ENCODE assay signal across 9 cellular contexts in the genomic region with DNA sequence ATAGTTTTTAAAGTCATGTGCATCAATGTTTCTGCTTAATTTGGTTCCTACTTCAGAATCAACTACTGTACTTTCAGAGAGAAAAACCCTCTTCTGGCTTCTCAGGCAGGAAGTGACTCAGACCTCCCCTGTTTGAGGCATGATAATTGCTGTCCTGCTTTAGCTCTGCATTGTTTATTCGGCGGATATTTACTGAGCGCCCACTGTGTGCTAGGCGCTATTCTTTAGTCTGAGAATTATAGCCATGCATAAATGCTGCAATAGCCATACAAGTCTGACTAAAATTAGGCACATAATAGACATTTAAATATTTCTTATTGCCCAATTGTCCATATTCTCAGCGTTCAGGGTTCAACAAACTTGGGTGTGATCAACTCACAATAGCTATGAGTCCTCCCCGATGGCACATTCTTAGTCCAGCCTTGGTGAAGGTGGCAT. TPM values are rescaled to one million over a fixed set of nuclear protein-coding genes. Genes with fewer than 3 reads are reported as not detected.
DNase-seq lines count a peak whose midpoint lies in the region; ATAC-seq, FAIRE-seq and TF ChIP-seq lines count a peak whose summit lies in the region.
"Had no signal": no experiment of that assay in that cellular context is flagged by ENCODE, and none has a peak within 500 bp of the region (broad histone marks: within the 10 kb centered on the region; RNA-seq: fewer than 3 reads in every experiment).

No MANE protein-coding gene starts in this region.

- peak; percentile 79 for ATAC-seq in activated CD4-positive, CD25-positive, alpha-beta regulatory T cell treated with anti-CD3 and anti-CD28 coated beads, Interleukin-2, amount 50 U/mL, for 24 hours
- ATAC-seq in HG02981 (IDR thresholded peaks at IDR 0.05; ENCODE audit: unreplicated experiment), result no peak

- no peak overlapping the region for H3K4me3 ChIP-seq in hepatocyte
- H3K4me3 ChIP-seq in tibial artery, result no peak overlapping the region
- H3K4me3 ChIP-seq: BLaER1 treated with 17β-estradiol and CSF1 and Interleukin-3, amounts not matched to agents 10 nM and 100 nM had no signal

- H3K4me1 ChIP-seq in hepatocyte (ENCODE audit: insufficient read depth) (peaks cover 42% of the 10 kb centered on the region), tibial artery (peaks cover 0 to 84% (median 28%) of the 10 kb centered on the region in 4 donors)

- WGBS in hepatocyte (ENCODE audit: low lambda C conversion rate, missing lambda C conversion rate), result 30% methylated on average over 6 of the region's 6 CpGs

- peaks cover 53% of the 10 kb centered on the region for H3K4me1 Mint-ChIP-seq in activated T-helper 1 cell treated with anti-CD3 and anti-CD28 coated beads, Interleukin-12 subunit alpha, Interleukin-12 subunit beta, Interleukin-2, Interleukin-4 antibody, amounts not matched to agents 30 ng/mL and 10 ng/mL and 1 ng/mL, durations not matched to agents 14 hours and 24 hours and 36 hours (ENCODE audit: low read depth)

- TF ChIP-seq CTCF in hepatocyte (IDR thresholded peaks at IDR 0.05; ENCODE audit: poor library complexity) (no peak), tibial artery (IDR thresholded peaks at IDR 0.05) (no peak)

- H3K27me3 ChIP-seq in hepatocyte (no peaks in the 10 kb centered on the region), tibial artery (no peaks in the 10 kb centered on the region)

- no peaks in the 10 kb centered on the region for H4K20me1 ChIP-seq in hepatocyte (ENCODE audit: insufficient read depth, poor library complexity, severe bottlenecking)
- H4K20me1 ChIP-seq: BLaER1 treated with 17β-estradiol and CSF1 and Interleukin-3, amounts not matched to agents 10 nM and 100 nM had no signal

- intact Hi-C loops in activated T-helper 1 cell treated with anti-CD3 and anti-CD28 coated beads, Interleukin-12 subunit alpha, Interleukin-12 subunit beta, Interleukin-2, Interleukin-4 antibody, amounts not matched to agents 30 ng/mL and 10 ng/mL and 1 ng/mL, durations not matched to agents 14 hours and 24 hours and 36 hours (cut with micrococcal nuclease), result loop anchor here (1.0 to 10.0 kb wide), 5 partner anchors 25 to 799 kb away; no protein-coding TSS in a partner anchor
- intact Hi-C loops in tibial artery (cut with DNase I; ENCODE audit: low total_unique reads), result no loop called here

- H3K36me3 Mint-ChIP-seq in activated T-helper 1 cell treated with anti-CD3 and anti-CD28 coated beads, Interleukin-12 subunit alpha, Interleukin-12 subunit beta, Interleukin-2, Interleukin-4 antibody, amounts not matched to agents 30 ng/mL and 10 ng/mL and 1 ng/mL, durations not matched to agents 14 hours and 24 hours and 36 hours (ENCODE audit: low read depth), result peaks cover 21% of the 10 kb centered on the region

- DNase-seq in activated CD4-positive, CD25-positive, alpha-beta regulatory T cell treated with anti-CD3 and anti-CD28 coated beads, Interleukin-2, amount 50 U/mL, for 72 hours, result no peak
- DNase-seq in NCI-H748 treated with DMSO at 0.1 percent for 48 hours (lab: John Stamatoyannopoulos, UW) (peak; percentile 89), hepatocyte (ENCODE audit: low spot score) (peak; percentile 46), tibial artery (no peak), HTR-8/SVneo (ENCODE audit: insufficient read length, low spot score) (no peak)
- DNase-seq in activated T-helper 1 cell treated with anti-CD3 and anti-CD28 coated beads, Interleukin-12 subunit alpha, Interleukin-12 subunit beta, Interleukin-2, Interleukin-4 antibody, amounts not matched to agents 30 ng/mL and 10 ng/mL and 1 ng/mL, durations not matched to agents 14 hours and 24 hours and 36 hours (ENCODE audit: low spot score), result peak; percentile 38

- H3K27ac ChIP-seq in hepatocyte (peak overlapping the region; percentile 64), tibial artery (peak overlapping the region; percentile 40 to 66)
- H3K27ac ChIP-seq: BLaER1 treated with 17β-estradiol and CSF1 and Interleukin-3, amounts not matched to agents 10 nM and 100 nM had no signal

- H3K4me3 Mint-ChIP-seq in activated T-helper 1 cell treated with anti-CD3 and anti-CD28 coated beads, Interleukin-12 subunit alpha, Interleukin-12 subunit beta, Interleukin-2, Interleukin-4 antibody, amounts not matched to agents 30 ng/mL and 10 ng/mL and 1 ng/mL, durations not matched to agents 14 hours and 24 hours and 36 hours, result no peak overlapping the region

- no peaks in the 10 kb centered on the region for H3K79me2 ChIP-seq in hepatocyte

- peak overlapping the region; percentile 53 for H3K27ac Mint-ChIP-seq in activated T-helper 1 cell treated with anti-CD3 and anti-CD28 coated beads, Interleukin-12 subunit alpha, Interleukin-12 subunit beta, Interleukin-2, Interleukin-4 antibody, amounts not matched to agents 30 ng/mL and 10 ng/mL and 1 ng/mL, durations not matched to agents 14 hours and 24 hours and 36 hours

- peak overlapping the region; percentile 19 for H3K4me2 ChIP-seq in hepatocyte

- H3K27me3 Mint-ChIP-seq in activated T-helper 1 cell treated with anti-CD3 and anti-CD28 coated beads, Interleukin-12 subunit alpha, Interleukin-12 subunit beta, Interleukin-2, Interleukin-4 antibody, amounts not matched to agents 30 ng/mL and 10 ng/mL and 1 ng/mL, durations not matched to agents 14 hours and 24 hours and 36 hours (ENCODE audit: insufficient read depth), result no peaks in the 10 kb centered on the region

- H3K9me3 Mint-ChIP-seq in activated T-helper 1 cell treated with anti-CD3 and anti-CD28 coated beads, Interleukin-12 subunit alpha, Interleukin-12 subunit beta, Interleukin-2, Interleukin-4 antibody, amounts not matched to agents 30 ng/mL and 10 ng/mL and 1 ng/mL, durations not matched to agents 14 hours and 24 hours and 36 hours, result peaks cover 2% of the 10 kb centered on the region

- no peaks in the 10 kb centered on the region for H3K36me3 ChIP-seq in hepatocyte (replicated peaks; ENCODE audit: insufficient read depth, low read depth)
- no peaks in the 10 kb centered on the region for H3K36me3 ChIP-seq in tibial artery
- H3K36me3 ChIP-seq: BLaER1 treated with 17β-estradiol and CSF1 and Interleukin-3, amounts not matched to agents 10 nM and 100 nM had no signal

- H3K9me2 ChIP-seq in hepatocyte (replicated peaks; ENCODE audit: insufficient read depth), result no peaks in the 10 kb centered on the region

- FAIRE-seq in HTR-8/SVneo (lab: Jason Lieb, UNC), result no peak

- H2AFZ ChIP-seq in hepatocyte, result no peak overlapping the region

- H3K9me3 ChIP-seq in hepatocyte (ENCODE audit: low read depth) (no peaks in the 10 kb centered on the region), tibial artery (no peaks in the 10 kb centered on the region)

RNA-seq across cellular contexts. Expression of gene AMIGO2, which starts 6.1 kb away (rescaled TPM):
- 11.6 and 12.5 TPM in 2 replicates for total RNA-seq in activated T-helper 1 cell treated with anti-CD3 and anti-CD28 coated beads, Interleukin-12 subunit alpha, Interleukin-12 subunit beta, Interleukin-2, Interleukin-4 antibody, amounts not matched to agents 30 ng/mL and 10 ng/mL and 1 ng/mL, durations not matched to agents 14 hours and 24 hours and 36 hours
- 57.2 and 57.8 TPM in 2 replicates for total RNA-seq in hepatocyte
- 57.3 and 65.6 TPM in 2 replicates for polyA plus RNA-seq in hepatocyte

RNA-seq across cellular contexts. Expression of gene PCED1B, which starts 6.4 kb away (rescaled TPM):
- 50.8 and 55.5 TPM in 2 replicates for total RNA-seq in activated T-helper 1 cell treated with anti-CD3 and anti-CD28 coated beads, Interleukin-12 subunit alpha, Interleukin-12 subunit beta, Interleukin-2, Interleukin-4 antibody, amounts not matched to agents 30 ng/mL and 10 ng/mL and 1 ng/mL, durations not matched to agents 14 hours and 24 hours and 36 hours
- 3.6 and 5.9 TPM in 2 replicates for total RNA-seq in hepatocyte
- polyA plus RNA-seq in hepatocyte, result 6.4 and 6.6 TPM in 2 replicates

Comparison
In these comparisons a context has a peak if more than half of its experiments do, and no peak if none do; other contexts are left out.
1. DNase-seq: peak in NCI-H748 treated with DMSO at 0.1 percent for 48 hours (single experiment), activated T-helper 1 cell treated with anti-CD3 and anti-CD28 coated beads, Interleukin-12 subunit alpha, Interleukin-12 subunit beta, Interleukin-2, Interleukin-4 antibody, amounts not matched to agents 30 ng/mL and 10 ng/mL and 1 ng/mL, durations not matched to agents 14 hours and 24 hours and 36 hours (single experiment) and hepatocyte (single experiment); none in activated CD4-positive, CD25-positive, alpha-beta regulatory T cell treated with anti-CD3 and anti-CD28 coated beads, Interleukin-2, amount 50 U/mL, for 72 hours (single experiment), tibial artery (0 of 2) and HTR-8/SVneo (single experiment).